Comparison of ENCODE assay signal across 14 cellular contexts in genomic region chr3:120369000-120369399, GRCh38. TPM values are rescaled to one million over a fixed set of nuclear protein-coding genes. Genes with fewer than 3 reads are reported as not detected.
DNase-seq lines count a peak whose midpoint lies in the region; ATAC-seq and TF ChIP-seq lines count a peak whose summit lies in the region.
"Had no signal": no experiment of that assay in that cellular context is flagged by ENCODE, and none has a peak within 500 bp of the region (broad histone marks: within the 10 kb centered on the region; RNA-seq: fewer than 3 reads in every experiment).

No MANE protein-coding gene starts in this region.

- no peaks in the 10 kb centered on the region for H3K9me3 ChIP-seq in Peyer's patch
- H3K9me3 ChIP-seq: SJCRH30, transverse colon had no signal

- H3K27ac Mint-ChIP-seq in osteocyte (ENCODE audit: unreplicated experiment) = no peak overlapping the region
- H3K27ac Mint-ChIP-seq: nephron progenitor cell had no signal

- peaks cover 52% of the 10 kb centered on the region for H3K27me3 Mint-ChIP-seq in osteocyte (ENCODE audit: unreplicated experiment)

- in situ Hi-C loops in GM13977 (cut with MboI; ENCODE audit: low pct_unique_long_range_greater_than_20kb, low sequenced_read_pairs, unreplicated experiment) = no loop called here

- no peaks in the 10 kb centered on the region for H3K36me3 ChIP-seq in Peyer's patch
- H3K36me3 ChIP-seq: SJCRH30, transverse colon had no signal

- H3K27ac ChIP-seq in foreskin keratinocyte (no peak overlapping the region), Peyer's patch (no peak overlapping the region)
- H3K27ac ChIP-seq: SJCRH30, transverse colon had no signal

- no peak overlapping the region for H3K4me3 ChIP-seq in Peyer's patch
- H3K4me3 ChIP-seq: SJCRH30, transverse colon had no signal

- no peak for TF ChIP-seq POLR2A in Peyer's patch (IDR thresholded peaks at IDR 0.05)

- TF ChIP-seq CTCF in foreskin keratinocyte (conservative IDR thresholded peaks at IDR 0.05) = no peak
- no peak for TF ChIP-seq CTCF in GM13977 (IDR thresholded peaks at IDR 0.05; ENCODE audit: extremely low read depth, insufficient read depth, missing control alignments)
- TF ChIP-seq CTCF in osteocyte (IDR thresholded peaks at IDR 0.05) = no peak
- TF ChIP-seq CTCF in Peyer's patch (IDR thresholded peaks at IDR 0.05) = no peak

- peaks cover 57% of the 10 kb centered on the region for H3K27me3 ChIP-seq in foreskin keratinocyte
- H3K27me3 ChIP-seq in Peyer's patch = no peaks in the 10 kb centered on the region
- H3K27me3 ChIP-seq: SJCRH30, transverse colon had no signal

- H3K4me3 Mint-ChIP-seq in osteocyte (ENCODE audit: unreplicated experiment) = no peak overlapping the region
- H3K4me3 Mint-ChIP-seq: nephron progenitor cell had no signal

- no peaks in the 10 kb centered on the region for H3K36me3 Mint-ChIP-seq in osteocyte (ENCODE audit: unreplicated experiment)

- ATAC-seq in GM18511 (IDR thresholded peaks at IDR 0.05; ENCODE audit: unreplicated experiment) (peak; percentile 93), GM21515 (IDR thresholded peaks at IDR 0.05; ENCODE audit: unreplicated experiment) (peak; percentile 77), HG03095 (IDR thresholded peaks at IDR 0.05; ENCODE audit: unreplicated experiment) (peak; percentile 73), foreskin keratinocyte (peak; percentile 16)

- no peaks in the 10 kb centered on the region for H3K4me1 Mint-ChIP-seq in osteocyte (ENCODE audit: unreplicated experiment)
- H3K4me1 Mint-ChIP-seq: nephron progenitor cell had no signal

- no peaks in the 10 kb centered on the region for H3K4me1 ChIP-seq in foreskin keratinocyte
- no peaks in the 10 kb centered on the region for H3K4me1 ChIP-seq in Peyer's patch
- H3K4me1 ChIP-seq: transverse colon had no signal

- DNase-seq in foreskin keratinocyte (peak in 1 of 2 donors; percentile 22), GM13977 (ENCODE audit: low spot score) (no peak), osteocyte (ENCODE audit: extremely low spot score, unreplicated experiment) (no peak), AG20443 (ENCODE audit: low spot score) (no peak), Peyer's patch (no peak)
- DNase-seq: amygdala, dermis blood vessel endothelial cell, NCI-H524 treated with DMSO at 0.1 percent for 48 hours, nephron progenitor cell, SJCRH30, transverse colon had no signal

- H3K9me3 Mint-ChIP-seq in osteocyte (ENCODE audit: unreplicated experiment) = no peaks in the 10 kb centered on the region
- H3K9me3 Mint-ChIP-seq: nephron progenitor cell had no signal

RNA-seq across cellular contexts. Expression of gene LRRC58, which starts 19.8 kb away (rescaled TPM):
- total RNA-seq in foreskin keratinocyte = 22.2 and 25.3 TPM in 2 replicates
- 3.8 and 5.4 TPM in 2 replicates for polyA plus RNA-seq in foreskin keratinocyte
- 28.0 and 28.1 TPM in 2 replicates for total RNA-seq in osteocyte
- total RNA-seq in Peyer's patch = 10 to 100 TPM; 18.6 to 24.8 (median 21.9) TPM

Comparison
In these comparisons a context has a peak if more than half of its experiments do, and no peak if none do; other contexts are left out.
1. ATAC-seq: peak in every context shown above with its lines; median percentile 93 in GM18511; 77 in GM21515; 73 in HG03095; 16 in foreskin keratinocyte.